1 cellular context compared by ENCODE assay signal in the genomic region with DNA sequence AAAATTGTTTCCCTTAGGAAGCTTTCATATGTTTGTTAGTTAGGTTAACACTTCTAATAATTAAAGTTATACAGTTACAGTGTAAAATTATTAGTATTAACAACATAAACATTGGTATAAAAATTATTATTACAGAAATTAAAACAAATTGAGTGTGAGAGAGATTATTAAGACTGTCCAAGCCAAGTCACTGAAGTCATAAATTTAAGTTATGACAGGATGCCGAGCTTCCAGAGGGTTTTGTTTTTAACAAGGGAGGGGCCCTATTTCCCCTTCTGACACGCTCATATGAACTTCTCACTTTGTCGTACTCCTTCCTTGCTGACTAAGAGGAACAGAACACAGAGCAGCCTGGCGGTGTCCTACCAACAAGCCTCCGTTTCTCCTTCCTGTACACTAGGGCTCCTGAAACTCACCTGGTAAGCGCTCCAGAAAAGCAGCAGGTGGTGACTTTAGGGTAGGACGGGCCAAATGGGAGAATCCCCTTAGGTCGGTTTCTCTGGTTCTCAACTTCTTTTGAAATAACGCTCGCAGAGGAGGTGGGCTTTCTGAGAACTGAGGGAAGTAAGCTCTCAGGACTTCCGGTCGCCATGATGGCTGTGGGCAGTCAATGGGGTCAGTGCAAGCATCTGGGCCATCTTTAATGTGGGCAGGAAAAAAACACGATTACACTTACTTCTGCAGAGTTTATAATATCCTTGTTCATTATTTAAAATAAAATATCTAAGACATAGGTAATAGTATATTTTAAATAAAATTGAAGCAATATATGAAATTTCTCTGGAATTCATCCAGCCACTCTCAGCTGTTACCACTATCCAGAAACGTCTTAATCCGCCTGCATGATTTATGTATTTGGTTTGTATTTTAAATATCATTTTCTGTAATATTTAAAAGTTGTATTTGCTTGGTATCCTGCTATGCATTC.
TF ChIP-seq lines count a peak whose summit lies in the region.

A gene with protein sequence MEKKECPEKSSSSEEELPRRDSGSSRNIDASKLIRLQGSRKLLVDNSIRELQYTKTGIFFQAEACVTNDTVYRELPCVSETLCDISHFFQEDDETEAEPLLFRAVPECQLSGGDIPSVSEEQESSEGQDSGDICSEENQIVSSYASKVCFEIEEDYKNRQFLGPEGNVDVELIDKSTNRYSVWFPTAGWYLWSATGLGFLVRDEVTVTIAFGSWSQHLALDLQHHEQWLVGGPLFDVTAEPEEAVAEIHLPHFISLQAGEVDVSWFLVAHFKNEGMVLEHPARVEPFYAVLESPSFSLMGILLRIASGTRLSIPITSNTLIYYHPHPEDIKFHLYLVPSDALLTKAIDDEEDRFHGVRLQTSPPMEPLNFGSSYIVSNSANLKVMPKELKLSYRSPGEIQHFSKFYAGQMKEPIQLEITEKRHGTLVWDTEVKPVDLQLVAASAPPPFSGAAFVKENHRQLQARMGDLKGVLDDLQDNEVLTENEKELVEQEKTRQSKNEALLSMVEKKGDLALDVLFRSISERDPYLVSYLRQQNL (minus strand): TSS at position 537 of the 928 bp plus-strand sequence. CDS start 14,892 bp downstream, outside the sequence.

TF ChIP-seq in K562, 482 proteins besides CTCF, POLR2A, EP300 and RAD21 (continued from another document and continues in another):
- TF ChIP-seq PBX2 (CRISPR knock-in tag; IDR thresholded peaks at IDR 0.05; ENCODE audit: low read depth), result peak; percentile 40; the same call in 1 of the 2 replicates
- peak; percentile 97 for TF ChIP-seq PBX2 (tag; conservative IDR thresholded peaks at IDR 0.05; ENCODE audit: low read depth)
- 0 out of 2 replicates have a peak, but pooled peaks have one; percentile 56 for TF ChIP-seq CBX1 (IDR thresholded peaks at IDR 0.05; ENCODE audit: low read depth)
- no peak for TF ChIP-seq FIP1L1 (IDR thresholded peaks at IDR 0.05; ENCODE audit: low read depth, low read length, poor library complexity, severe bottlenecking)
- no peak for TF ChIP-seq BRF1 (IDR thresholded peaks at IDR 0.05; ENCODE audit: borderline replicate concordance, extremely low read depth, insufficient read length)
- no peak for TF ChIP-seq JUNB (CRISPR knock-in tag; conservative IDR thresholded peaks at IDR 0.05)
- no peak for TF ChIP-seq ZNF3 (CRISPR knock-in tag; IDR thresholded peaks at IDR 0.05)
- no peak; a peak in 1 of 4 replicates for TF ChIP-seq SRF (CRISPR knock-in tag; IDR thresholded peaks at IDR 0.05)
- TF ChIP-seq ZMIZ1 (IDR thresholded peaks at IDR 0.05; ENCODE audit: low read depth in 2 of 2, low read length in 2 of 2), result no peak
- peak; percentile 94 for TF ChIP-seq POLR2AphosphoS5 (IDR thresholded peaks at IDR 0.05; ENCODE audit: control insufficient read depth, insufficient read depth, low read depth, low read length)
- 0 out of 2 replicates have a peak, but pooled peaks have one; percentile 48 for TF ChIP-seq TRIM28 (IDR thresholded peaks at IDR 0.05)
- TF ChIP-seq RBM17 (IDR thresholded peaks at IDR 0.05; ENCODE audit: borderline replicate concordance, low read depth, low read length), result no peak
- TF ChIP-seq ETV6 (IDR thresholded peaks at IDR 0.05; ENCODE audit: borderline replicate concordance in 1 of 2, low read depth in 2 of 2, low read length in 1 of 2), result peak in 1 of 2 experiments; percentile 77; a peak in 2 of 4 replicates
- no peak for TF ChIP-seq ETV6 (CRISPR knock-in tag; IDR thresholded peaks at IDR 0.05; ENCODE audit: borderline replicate concordance)
- TF ChIP-seq ZNF707 (CRISPR knock-in tag; conservative IDR thresholded peaks at IDR 0.05), result no peak
- no peak for TF ChIP-seq ZNF785 (CRISPR knock-in tag; IDR thresholded peaks at IDR 0.05)
- no peak for TF ChIP-seq SMARCA5 (IDR thresholded peaks at IDR 0.05)
- TF ChIP-seq POLR3G (IDR thresholded peaks at IDR 0.05; ENCODE audit: extremely low read depth, insufficient read length, insufficient replicate concordance), result no peak
- TF ChIP-seq RBFOX2 (IDR thresholded peaks at IDR 0.05; ENCODE audit: low read depth, low read length), result peak; percentile 79
- TF ChIP-seq HDAC3 (IDR thresholded peaks at IDR 0.05; ENCODE audit: borderline replicate concordance, partially characterized antibody), result peak; percentile 49
- no peak for TF ChIP-seq TCF7 (IDR thresholded peaks at IDR 0.05; ENCODE audit: borderline replicate concordance)
- TF ChIP-seq NCOA6 (IDR thresholded peaks at IDR 0.05), result no peak
- peak; percentile 88 for TF ChIP-seq MYBL2 (IDR thresholded peaks at IDR 0.05; ENCODE audit: low read depth)
- no peak for TF ChIP-seq MYBL2 (CRISPR knock-in tag; IDR thresholded peaks at IDR 0.05; ENCODE audit: borderline replicate concordance)
- no peak for TF ChIP-seq ZNF696 (CRISPR knock-in tag; conservative IDR thresholded peaks at IDR 0.05)
- no peak for TF ChIP-seq GABPB2 (CRISPR knock-in tag; conservative IDR thresholded peaks at IDR 0.05)
- TF ChIP-seq NELFE (IDR thresholded peaks at IDR 0.05; ENCODE audit: insufficient read depth, insufficient read length), result no peak
- TF ChIP-seq ARID2 (IDR thresholded peaks at IDR 0.05), result no peak
- TF ChIP-seq TAF1 (IDR thresholded peaks at IDR 0.05; ENCODE audit: control insufficient read depth, extremely low read depth, insufficient read depth, low read length, severe bottlenecking), result peak; percentile 99
- TF ChIP-seq PML (IDR thresholded peaks at IDR 0.05; ENCODE audit: low read length), result peak; percentile 72
- TF ChIP-seq, protein P1, sequence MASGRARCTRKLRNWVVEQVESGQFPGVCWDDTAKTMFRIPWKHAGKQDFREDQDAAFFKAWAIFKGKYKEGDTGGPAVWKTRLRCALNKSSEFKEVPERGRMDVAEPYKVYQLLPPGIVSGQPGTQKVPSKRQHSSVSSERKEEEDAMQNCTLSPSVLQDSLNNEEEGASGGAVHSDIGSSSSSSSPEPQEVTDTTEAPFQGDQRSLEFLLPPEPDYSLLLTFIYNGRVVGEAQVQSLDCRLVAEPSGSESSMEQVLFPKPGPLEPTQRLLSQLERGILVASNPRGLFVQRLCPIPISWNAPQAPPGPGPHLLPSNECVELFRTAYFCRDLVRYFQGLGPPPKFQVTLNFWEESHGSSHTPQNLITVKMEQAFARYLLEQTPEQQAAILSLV (tag; IDR thresholded peaks at IDR 0.05), result no peak
- no peak for TF ChIP-seq BDP1 (IDR thresholded peaks at IDR 0.05; ENCODE audit: insufficient read depth, insufficient read length)
- no peak for TF ChIP-seq ZNF184 (CRISPR knock-in tag; IDR thresholded peaks at IDR 0.05)
- TF ChIP-seq ZNF766 (CRISPR knock-in tag; conservative IDR thresholded peaks at IDR 0.05), result peak; percentile 90
- no peak for TF ChIP-seq FOXJ3 (CRISPR knock-in tag; IDR thresholded peaks at IDR 0.05)
- TF ChIP-seq, protein P2, sequence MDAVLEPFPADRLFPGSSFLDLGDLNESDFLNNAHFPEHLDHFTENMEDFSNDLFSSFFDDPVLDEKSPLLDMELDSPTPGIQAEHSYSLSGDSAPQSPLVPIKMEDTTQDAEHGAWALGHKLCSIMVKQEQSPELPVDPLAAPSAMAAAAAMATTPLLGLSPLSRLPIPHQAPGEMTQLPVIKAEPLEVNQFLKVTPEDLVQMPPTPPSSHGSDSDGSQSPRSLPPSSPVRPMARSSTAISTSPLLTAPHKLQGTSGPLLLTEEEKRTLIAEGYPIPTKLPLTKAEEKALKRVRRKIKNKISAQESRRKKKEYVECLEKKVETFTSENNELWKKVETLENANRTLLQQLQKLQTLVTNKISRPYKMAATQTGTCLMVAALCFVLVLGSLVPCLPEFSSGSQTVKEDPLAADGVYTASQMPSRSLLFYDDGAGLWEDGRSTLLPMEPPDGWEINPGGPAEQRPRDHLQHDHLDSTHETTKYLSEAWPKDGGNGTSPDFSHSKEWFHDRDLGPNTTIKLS (IDR thresholded peaks at IDR 0.05; ENCODE audit: borderline replicate concordance, low read depth), result peak; percentile 72; the same call in 1 of the 2 replicates
- TF ChIP-seq MTF1 (CRISPR knock-in tag; IDR thresholded peaks at IDR 0.05; ENCODE audit: borderline replicate concordance), result no peak
- TF ChIP-seq EZH2 (IDR thresholded peaks at IDR 0.05; ENCODE audit: borderline replicate concordance, low read depth, low read length), result no peak
- peak; percentile 52; the same call in 1 of the 2 replicates for TF ChIP-seq ZNF41 (CRISPR knock-in tag; conservative IDR thresholded peaks at IDR 0.05)
- TF ChIP-seq C11orf30 (IDR thresholded peaks at IDR 0.05; ENCODE audit: low read depth), result peak; percentile 95
- no peak for TF ChIP-seq ZNF764 (CRISPR knock-in tag; IDR thresholded peaks at IDR 0.05; ENCODE audit: low read depth)
- TF ChIP-seq HNRNPUL1 (IDR thresholded peaks at IDR 0.05; ENCODE audit: low read length), result no peak
- peak; percentile 90 for TF ChIP-seq KDM5B (IDR thresholded peaks at IDR 0.05; ENCODE audit: insufficient replicate concordance, low read depth, low read length)
- no peak for TF ChIP-seq POLR2AphosphoS2 (IDR thresholded peaks at IDR 0.05; ENCODE audit: low read length)
- TF ChIP-seq TGIF2 (CRISPR knock-in tag; IDR thresholded peaks at IDR 0.05), result no peak
- no peak for TF ChIP-seq TCF3 (CRISPR knock-in tag; IDR thresholded peaks at IDR 0.05)
- no peak; the same call in 1 of the 2 replicates for TF ChIP-seq RAD51 (IDR thresholded peaks at IDR 0.05; ENCODE audit: borderline replicate concordance, low read depth)
- no peak for TF ChIP-seq THRB (CRISPR knock-in tag; conservative IDR thresholded peaks at IDR 0.05)
- TF ChIP-seq HMGN3 (IDR thresholded peaks at IDR 0.05; ENCODE audit: borderline replicate concordance, extremely low read depth, insufficient read length, low read depth, low read length), result no peak
- TF ChIP-seq NRF1 (conservative IDR thresholded peaks at IDR 0.05 in 1 of 2, IDR thresholded peaks at IDR 0.05 in 1 of 2), result peak in 1 of 2 experiments; percentile 24; a peak in 1 of 4 replicates
- TF ChIP-seq ZNF444 (CRISPR knock-in tag; IDR thresholded peaks at IDR 0.05), result no peak
- no peak for TF ChIP-seq RBM14 (IDR thresholded peaks at IDR 0.05; ENCODE audit: borderline replicate concordance, insufficient read depth, low read depth, low read length)
- no peak for TF ChIP-seq SETDB1 (IDR thresholded peaks at IDR 0.05; ENCODE audit: low read length)
- TF ChIP-seq, protein P3, sequence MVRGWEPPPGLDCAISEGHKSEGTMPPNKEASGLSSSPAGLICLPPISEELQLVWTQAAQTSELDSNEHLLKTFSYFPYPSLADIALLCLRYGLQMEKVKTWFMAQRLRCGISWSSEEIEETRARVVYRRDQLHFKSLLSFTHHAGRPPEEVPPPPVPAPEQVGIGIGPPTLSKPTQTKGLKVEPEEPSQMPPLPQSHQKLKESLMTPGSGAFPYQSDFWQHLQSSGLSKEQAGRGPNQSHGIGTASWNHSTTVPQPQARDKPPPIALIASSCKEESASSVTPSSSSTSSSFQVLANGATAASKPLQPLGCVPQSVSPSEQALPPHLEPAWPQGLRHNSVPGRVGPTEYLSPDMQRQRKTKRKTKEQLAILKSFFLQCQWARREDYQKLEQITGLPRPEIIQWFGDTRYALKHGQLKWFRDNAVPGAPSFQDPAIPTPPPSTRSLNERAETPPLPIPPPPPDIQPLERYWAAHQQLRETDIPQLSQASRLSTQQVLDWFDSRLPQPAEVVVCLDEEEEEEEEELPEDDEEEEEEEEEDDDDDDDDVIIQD (CRISPR knock-in tag; IDR thresholded peaks at IDR 0.05), result no peak
